ENCODE assay signal across 11 cellular contexts in genomic region chr9:94649100-94649855, GRCh38. TPM values are rescaled to one million over a fixed set of nuclear protein-coding genes. Genes with fewer than 3 reads are reported as not detected.
A peak's percentile ranks its signal among the peaks of the same experiment; 100 is the strongest.
DNase-seq lines count a peak whose midpoint lies in the region; ATAC-seq lines count a peak whose summit lies in the region.
"Had no signal": no experiment of that assay in that cellular context is flagged by ENCODE, and none has a peak within 500 bp of the region (broad histone marks: within the 10 kb centered on the region; RNA-seq: fewer than 3 reads in every experiment).

No MANE protein-coding gene starts in this region.

- ATAC-seq in HG03565 (IDR thresholded peaks at IDR 0.05; ENCODE audit: unreplicated experiment) (no peak), HG03457 (IDR thresholded peaks at IDR 0.05; ENCODE audit: unreplicated experiment) (no peak)
- ATAC-seq: activated naive CD4-positive, alpha-beta T cell treated with anti-CD3 and anti-CD28 coated beads, Interleukin-2, amount 50 U/mL, for 72 hours had no signal

- peaks cover 4% of the 10 kb centered on the region for H3K4me1 Mint-ChIP-seq in activated T-helper 2 cell treated with anti-CD3 and anti-CD28 coated beads, Interferon-gamma antibody, Interleukin-2, Interleukin-4, amounts not matched to agents 10 μg/mL and 5 μg/mL and 100 μg/mL, durations not matched to agents 14 hours and 24 hours and 36 hours (ENCODE audit: low read depth)

- peak overlapping the region; percentile 73 for H3K27ac ChIP-seq in epithelial cell of prostate

- H3K27me3 Mint-ChIP-seq in activated T-helper 2 cell treated with anti-CD3 and anti-CD28 coated beads, Interferon-gamma antibody, Interleukin-2, Interleukin-4, amounts not matched to agents 10 μg/mL and 5 μg/mL and 100 μg/mL, durations not matched to agents 14 hours and 24 hours and 36 hours (ENCODE audit: low read depth), result peaks cover 32% of the 10 kb centered on the region

- H3K36me3 Mint-ChIP-seq in activated T-helper 2 cell treated with anti-CD3 and anti-CD28 coated beads, Interferon-gamma antibody, Interleukin-2, Interleukin-4, amounts not matched to agents 10 μg/mL and 5 μg/mL and 100 μg/mL, durations not matched to agents 14 hours and 24 hours and 36 hours (ENCODE audit: low read depth), result no peaks in the 10 kb centered on the region
- H3K36me3 Mint-ChIP-seq: activated naive CD4-positive, alpha-beta T cell treated with anti-CD3 and anti-CD28 coated beads, Interleukin-2, amount 50 U/mL, for 72 hours had no signal

- no peaks in the 10 kb centered on the region for H3K9me3 Mint-ChIP-seq in activated T-helper 2 cell treated with anti-CD3 and anti-CD28 coated beads, Interferon-gamma antibody, Interleukin-2, Interleukin-4, amounts not matched to agents 10 μg/mL and 5 μg/mL and 100 μg/mL, durations not matched to agents 14 hours and 24 hours and 36 hours
- H3K9me3 Mint-ChIP-seq: activated naive CD4-positive, alpha-beta T cell treated with anti-CD3 and anti-CD28 coated beads, Interleukin-2, amount 50 U/mL, for 72 hours had no signal

- H3K27ac Mint-ChIP-seq in activated T-helper 2 cell treated with anti-CD3 and anti-CD28 coated beads, Interferon-gamma antibody, Interleukin-2, Interleukin-4, amounts not matched to agents 10 μg/mL and 5 μg/mL and 100 μg/mL, durations not matched to agents 14 hours and 24 hours and 36 hours, result no peak overlapping the region
- H3K27ac Mint-ChIP-seq: activated naive CD4-positive, alpha-beta T cell treated with anti-CD3 and anti-CD28 coated beads, Interleukin-2, amount 50 U/mL, for 72 hours had no signal

- intact Hi-C loops in activated T-helper 2 cell treated with anti-CD3 and anti-CD28 coated beads, Interferon-gamma antibody, Interleukin-2, Interleukin-4, amounts not matched to agents 10 μg/mL and 5 μg/mL and 100 μg/mL, durations not matched to agents 14 hours and 24 hours and 36 hours (cut with micrococcal nuclease), result no loop called here

- no peak overlapping the region for H3K4me3 Mint-ChIP-seq in activated T-helper 2 cell treated with anti-CD3 and anti-CD28 coated beads, Interferon-gamma antibody, Interleukin-2, Interleukin-4, amounts not matched to agents 10 μg/mL and 5 μg/mL and 100 μg/mL, durations not matched to agents 14 hours and 24 hours and 36 hours (ENCODE audit: low read depth)

- DNase-seq in GM04503 (ENCODE audit: low read depth) (peak; percentile 57), OCI-M1 (lab: John Stamatoyannopoulos, UW) (peak; percentile 72), epithelial cell of prostate (ENCODE audit: low read depth, low spot score) (peak; percentile 29), renal cortical epithelial cell (ENCODE audit: low read depth) (peak; percentile 68)
- no peak for DNase-seq in activated T-helper 2 cell treated with anti-CD3 and anti-CD28 coated beads, Interferon-gamma antibody, Interleukin-2, Interleukin-4, amounts not matched to agents 10 μg/mL and 5 μg/mL and 100 μg/mL, durations not matched to agents 14 hours and 24 hours and 36 hours (ENCODE audit: low spot score)
- DNase-seq in stimulated activated CD4-positive, alpha-beta T cell treated with anti-CD3 and anti-CD28 coated beads, Interleukin-2, amount 100 ng/mL, for 24 hours, result no peak
- DNase-seq: activated CD4-positive, CD25-positive, alpha-beta regulatory T cell had no signal

RNA-seq across cellular contexts. Expression of gene FBP1, which starts 10.0 kb away (rescaled TPM):
- total RNA-seq in renal cortical epithelial cell, result 0.10 and 2.3 TPM in 2 replicates
- 0.23 TPM in 1 of 2 replicates, not detected in the other for total RNA-seq in activated T-helper 2 cell treated with anti-CD3 and anti-CD28 coated beads, Interferon-gamma antibody, Interleukin-2, Interleukin-4, amounts not matched to agents 10 μg/mL and 5 μg/mL and 100 μg/mL, durations not matched to agents 14 hours and 24 hours and 36 hours

RNA-seq across cellular contexts. Expression of gene FBP2, which starts 55.7 kb away (rescaled TPM):
- total RNA-seq in renal cortical epithelial cell, result not detected in 2 replicates
- not detected in 2 replicates for total RNA-seq in activated T-helper 2 cell treated with anti-CD3 and anti-CD28 coated beads, Interferon-gamma antibody, Interleukin-2, Interleukin-4, amounts not matched to agents 10 μg/mL and 5 μg/mL and 100 μg/mL, durations not matched to agents 14 hours and 24 hours and 36 hours
- total RNA-seq: activated naive CD4-positive, alpha-beta T cell treated with anti-CD3 and anti-CD28 coated beads, Interleukin-2, amount 50 U/mL, for 72 hours; NCI-H460 had no signal

Comparison
In these comparisons a context has a peak if more than half of its experiments do, and no peak if none do; other contexts are left out.
1. DNase-seq: peak in GM04503 (single experiment), OCI-M1 (single experiment), epithelial cell of prostate (single experiment) and renal cortical epithelial cell (single experiment); none in activated T-helper 2 cell treated with anti-CD3 and anti-CD28 coated beads, Interferon-gamma antibody, Interleukin-2, Interleukin-4, amounts not matched to agents 10 μg/mL and 5 μg/mL and 100 μg/mL, durations not matched to agents 14 hours and 24 hours and 36 hours (single experiment) and stimulated activated CD4-positive, alpha-beta T cell treated with anti-CD3 and anti-CD28 coated beads, Interleukin-2, amount 100 ng/mL, for 24 hours (0 of 2).